ENCODE assay signal across 13 cellular contexts in genomic region chr5:36683821-36684434, GRCh38.
A peak's percentile ranks its signal among the peaks of the same experiment; 100 is the strongest.
DNase-seq lines count a peak whose midpoint lies in the region; ATAC-seq and TF ChIP-seq lines count a peak whose summit lies in the region.
"Had no signal": no experiment of that assay in that cellular context is flagged by ENCODE, and none has a peak within 500 bp of the region (broad histone marks: within the 10 kb centered on the region; RNA-seq: fewer than 3 reads in every experiment).

No MANE protein-coding gene starts in this region.

- H3K36me3 ChIP-seq in IMR-90 (ENCODE audit: control insufficient read depth, insufficient read depth, low read length) (no peaks in the 10 kb centered on the region), lower lobe of right lung (no peaks in the 10 kb centered on the region), suprapubic skin (no peaks in the 10 kb centered on the region)
- H3K36me3 ChIP-seq: uterus had no signal

- H4K91ac ChIP-seq in IMR-90 (ENCODE audit: insufficient read depth, low read depth, low read length), result no peak overlapping the region

- H3K36me3 Mint-ChIP-seq in stimulated activated naive B cell treated with anti-CD40 and anti-IgM and Interleukin-4, amounts not matched to agents 10 μg/mL and 1 μg/mL and 100 μg/mL, for 72 hours, result peaks cover 0 to 3% of the 10 kb centered on the region in 2 donors
- H3K36me3 Mint-ChIP-seq: activated CD8-positive, alpha-beta memory T cell treated with anti-CD3 and anti-CD28 coated beads, Interleukin-2, amount 10 ng/mL, durations not matched to agents 7 days and 5 days had no signal

- H3K27ac Mint-ChIP-seq in stimulated activated naive B cell treated with anti-CD40 and anti-IgM and Interleukin-4, amounts not matched to agents 10 μg/mL and 1 μg/mL and 100 μg/mL, for 72 hours, result no peak overlapping the region
- H3K27ac Mint-ChIP-seq: activated CD8-positive, alpha-beta memory T cell treated with anti-CD3 and anti-CD28 coated beads, Interleukin-2, amount 10 ng/mL, durations not matched to agents 7 days and 5 days; T-helper 17 cell had no signal

- H3K9me1 ChIP-seq in IMR-90 (ENCODE audit: insufficient read depth, low read length), result no peaks in the 10 kb centered on the region; the same call in 1 of the 2 replicates

- H2AK9ac ChIP-seq in IMR-90 (replicated peaks; ENCODE audit: low read depth, low read length, poor library complexity), result peak overlapping the region; percentile 71

- peak; percentile 79 for ATAC-seq in IMR-90 (ENCODE audit: low read depth)
- ATAC-seq in lower lobe of right lung, result peak; percentile 61 to 74
- ATAC-seq in stimulated activated naive B cell treated with anti-CD40 and anti-IgM and Interleukin-4, amounts not matched to agents 10 μg/mL and 1 μg/mL and 100 μg/mL, for 72 hours (replicated peaks), result no peak
- ATAC-seq: activated CD8-positive, alpha-beta memory T cell treated with anti-CD3 and anti-CD28 coated beads, Interleukin-2, amount 10 ng/mL, durations not matched to agents 7 days and 5 days; T-helper 17 cell had no signal

- no peaks in the 10 kb centered on the region for H3K9me3 Mint-ChIP-seq in stimulated activated naive B cell treated with anti-CD40 and anti-IgM and Interleukin-4, amounts not matched to agents 10 μg/mL and 1 μg/mL and 100 μg/mL, for 72 hours
- H3K9me3 Mint-ChIP-seq: neural crest cell had no signal

- no TSS peak for BruUV-seq in IMR-90 (replicated peaks; lab: Mats Ljungman, UMichigan)

- no peak for TF ChIP-seq EP300 in suprapubic skin (IDR thresholded peaks at IDR 0.05)

- no peaks in the 10 kb centered on the region for H3K27me3 Mint-ChIP-seq in stimulated activated naive B cell treated with anti-CD40 and anti-IgM and Interleukin-4, amounts not matched to agents 10 μg/mL and 1 μg/mL and 100 μg/mL, for 72 hours

- H3K14ac ChIP-seq in IMR-90 (replicated peaks; ENCODE audit: low read depth, low read length), result no peak overlapping the region

- in situ Hi-C loops in IMR-90 (cut with MboI; ENCODE audit: low sequenced_read_pairs), result no loop called here

- no peak overlapping the region; the same call in 1 of the 2 replicates for H3K4me2 ChIP-seq in IMR-90 (ENCODE audit: low read depth, low read length)

- H3K4me1 ChIP-seq in IMR-90 (ENCODE audit: control insufficient read depth, insufficient read depth, low read length) (peaks cover 5% of the 10 kb centered on the region; the same call in 1 of the 2 replicates), lower lobe of right lung (peaks cover under 1% of the 10 kb centered on the region), suprapubic skin (peaks cover 5% of the 10 kb centered on the region)
- H3K4me1 ChIP-seq: uterus had no signal

- H3K27ac ChIP-seq in IMR-90 (ENCODE audit: insufficient read depth, low read length), result no peak overlapping the region
- peak overlapping the region; percentile 89 for H3K27ac ChIP-seq in cingulate gyrus (ENCODE audit: low read depth, low read length)
- H3K27ac ChIP-seq in lower lobe of right lung, result peak overlapping the region; percentile 33
- no peak overlapping the region for H3K27ac ChIP-seq in suprapubic skin
- H3K27ac ChIP-seq: uterus had no signal

- intact Hi-C loops in IMR-90 (cut with micrococcal nuclease) (no loop called here), lower lobe of right lung (cut with DNase I) (no loop called here)

- H2BK120ac ChIP-seq in IMR-90 (ENCODE audit: low read depth, low read length), result no peak overlapping the region

- CTCF ChIA-PET in IMR-90 (lab: Yijun Ruan, JAX), result interaction anchor here (0.6 kb wide), 2 partner anchors 181 to 415 kb away, joined by 3 read pairs; no protein-coding TSS in a partner anchor

- H4K5ac ChIP-seq in IMR-90 (ENCODE audit: low read depth, low read length), result no peak overlapping the region

- no peak overlapping the region for H3K4me3 Mint-ChIP-seq in stimulated activated naive B cell treated with anti-CD40 and anti-IgM and Interleukin-4, amounts not matched to agents 10 μg/mL and 1 μg/mL and 100 μg/mL, for 72 hours
- H3K4me3 Mint-ChIP-seq: activated CD8-positive, alpha-beta memory T cell treated with anti-CD3 and anti-CD28 coated beads, Interleukin-2, amount 10 ng/mL, durations not matched to agents 7 days and 5 days; neural crest cell; T-helper 17 cell had no signal

- H3K9me3 ChIP-seq in IMR-90 (ENCODE audit: control insufficient read depth, insufficient read depth, low read length), result no peaks in the 10 kb centered on the region
- no peaks in the 10 kb centered on the region for H3K9me3 ChIP-seq in lower lobe of right lung
- no peaks in the 10 kb centered on the region for H3K9me3 ChIP-seq in suprapubic skin
- H3K9me3 ChIP-seq: uterus had no signal

- no peaks in the 10 kb centered on the region for H3K79me1 ChIP-seq in IMR-90 (ENCODE audit: low read depth in 1 of 2, low read length in 2 of 2)

- H3K56ac ChIP-seq in IMR-90 (ENCODE audit: extremely low read depth, insufficient read depth, low read length), result no peak overlapping the region

- no peak overlapping the region for H2BK15ac ChIP-seq in IMR-90 (ENCODE audit: low read depth, low read length)

- 0 out of 2 replicates have a peak overlapping the region, but pooled peaks have one; percentile 28 for H2AK5ac ChIP-seq in IMR-90 (ENCODE audit: low read depth, low read length)

- peak overlapping the region; percentile 80 for H2AFZ ChIP-seq in IMR-90 (replicated peaks; ENCODE audit: low read length, poor library complexity)

- no peak for TF ChIP-seq POLR2A in IMR-90 (IDR thresholded peaks at IDR 0.05; ENCODE audit: low read depth, low read length)
- no peak for TF ChIP-seq POLR2A in suprapubic skin (IDR thresholded peaks at IDR 0.05)
- no peak for TF ChIP-seq POLR2A in erythroblast (IDR thresholded peaks at IDR 0.05; ENCODE audit: low read length)

- peak; percentile 50 for DNase-seq in IMR-90
- peak; percentile 59 for DNase-seq in lower lobe of right lung
- DNase-seq in suprapubic skin (ENCODE audit: low spot score in 2 of 2), result peak; percentile 81 to 82
- DNase-seq in stimulated activated naive B cell treated with anti-CD40 and anti-IgM and Interleukin-4, amounts not matched to agents 10 μg/mL and 1 μg/mL and 100 μg/mL, for 72 hours, result no peak
- DNase-seq in erythroblast (lab: John Stamatoyannopoulos, UW), result no peak
- DNase-seq in RPMI8226, result no peak
- DNase-seq: activated CD8-positive, alpha-beta memory T cell treated with anti-CD3 and anti-CD28 coated beads, Interleukin-2, amount 10 ng/mL, durations not matched to agents 7 days and 5 days; DND-41; NCI-H510A treated with DMSO at 0.1 percent for 48 hours; T-helper 17 cell; uterus had no signal

- POLR2A ChIA-PET in IMR-90 (lab: Charles Lee; ENCODE audit: unreplicated experiment), result no interaction called here

- H3K4me1 Mint-ChIP-seq in stimulated activated naive B cell treated with anti-CD40 and anti-IgM and Interleukin-4, amounts not matched to agents 10 μg/mL and 1 μg/mL and 100 μg/mL, for 72 hours, result peaks cover 4 to 17% of the 10 kb centered on the region in 2 donors
- H3K4me1 Mint-ChIP-seq: activated CD8-positive, alpha-beta memory T cell treated with anti-CD3 and anti-CD28 coated beads, Interleukin-2, amount 10 ng/mL, durations not matched to agents 7 days and 5 days; neural crest cell had no signal

- no peak overlapping the region for H2BK5ac ChIP-seq in IMR-90 (ENCODE audit: low read depth, low read length, poor library complexity, severe bottlenecking)

- H3K18ac ChIP-seq in IMR-90 (ENCODE audit: low read depth, low read length), result no peak overlapping the region; the same call in 1 of the 2 replicates

- H3K9ac ChIP-seq in IMR-90 (ENCODE audit: low read depth, low read length), result no peak overlapping the region

- no peak for TF ChIP-seq CTCF in IMR-90 (conservative IDR thresholded peaks at IDR 0.05; ENCODE audit: low read depth, low read length)
- no peak for TF ChIP-seq CTCF in lower lobe of right lung (IDR thresholded peaks at IDR 0.05)
- TF ChIP-seq CTCF in suprapubic skin (IDR thresholded peaks at IDR 0.05), result no peak

- WGBS in IMR-90 (ENCODE audit: extremely low coverage in 2 of 2, insufficient read length in 1 of 2), 2 experiments, result 28% methylated on average over 3 of the region's 9 CpGs; no CpG with 5 or more reads in 1 of the 2 experiments
- WGBS in suprapubic skin, result 78% methylated on average over 7 of the region's 9 CpGs

- no peak overlapping the region; a peak in 1 of 4 replicates for H4K8ac ChIP-seq in IMR-90 (ENCODE audit: low read depth in 2 of 2, low read length in 2 of 2)

- no peaks in the 10 kb centered on the region for H3K27me3 ChIP-seq in IMR-90 (ENCODE audit: control insufficient read depth, insufficient read depth, low read length)
- H3K27me3 ChIP-seq in lower lobe of right lung (ENCODE audit: low read depth), result no peaks in the 10 kb centered on the region
- H3K27me3 ChIP-seq in suprapubic skin, result no peaks in the 10 kb centered on the region
- H3K27me3 ChIP-seq: uterus had no signal

- no peak overlapping the region for H2BK20ac ChIP-seq in IMR-90 (ENCODE audit: low read depth, low read length)

- H3K4me3 ChIP-seq in IMR-90 (ENCODE audit: insufficient read depth, low read depth, low read length) (no peak overlapping the region), lower lobe of right lung (no peak overlapping the region), suprapubic skin (no peak overlapping the region)
- H3K4me3 ChIP-seq: uterus had no signal

- dilution Hi-C loops in IMR-90 (cut with HindIII; ENCODE audit: low sequenced_read_pairs, unreplicated experiment), result no loop called here

- no peak overlapping the region for H3K4ac ChIP-seq in IMR-90 (ENCODE audit: low read depth, low read length)

- H4K20me1 ChIP-seq in IMR-90 (ENCODE audit: insufficient read depth, low read length), result no peaks in the 10 kb centered on the region

- no peak for TF ChIP-seq RAD21 in IMR-90 (IDR thresholded peaks at IDR 0.05; ENCODE audit: low read length)

- H3K23ac ChIP-seq in IMR-90 (ENCODE audit: low read depth, low read length), result no peak overlapping the region; the same call in 1 of the 2 replicates

TF ChIP-seq in IMR-90, 13 proteins besides CTCF, POLR2A, EP300 and RAD21:
- no peak for TF ChIP-seq BHLHE40 (IDR thresholded peaks at IDR 0.05; ENCODE audit: low read depth, low read length)
- no peak for TF ChIP-seq MXI1 (IDR thresholded peaks at IDR 0.05; ENCODE audit: borderline replicate concordance, low read depth, low read length)
- TF ChIP-seq CEBPB (IDR thresholded peaks at IDR 0.05; ENCODE audit: low read depth, low read length), result peak; percentile 67

Comparison
In these comparisons a context has a peak if more than half of its experiments do, and no peak if none do; other contexts are left out.
1. ATAC-seq: peak in IMR-90 (single experiment) and lower lobe of right lung (2 of 2); none in stimulated activated naive B cell treated with anti-CD40 and anti-IgM and Interleukin-4, amounts not matched to agents 10 μg/mL and 1 μg/mL and 100 μg/mL, for 72 hours (0 of 2).
2. DNase-seq: peak in IMR-90 (single experiment), lower lobe of right lung (single experiment) and suprapubic skin (2 of 2); none in stimulated activated naive B cell treated with anti-CD40 and anti-IgM and Interleukin-4, amounts not matched to agents 10 μg/mL and 1 μg/mL and 100 μg/mL, for 72 hours (single experiment), erythroblast (0 of 2) and RPMI8226 (single experiment).
3. H3K27ac ChIP-seq: peak in cingulate gyrus (single experiment) and lower lobe of right lung (single experiment); none in IMR-90 (single experiment) and suprapubic skin (single experiment).